ENCODE assay signal across 13 cellular contexts in the genomic region with DNA sequence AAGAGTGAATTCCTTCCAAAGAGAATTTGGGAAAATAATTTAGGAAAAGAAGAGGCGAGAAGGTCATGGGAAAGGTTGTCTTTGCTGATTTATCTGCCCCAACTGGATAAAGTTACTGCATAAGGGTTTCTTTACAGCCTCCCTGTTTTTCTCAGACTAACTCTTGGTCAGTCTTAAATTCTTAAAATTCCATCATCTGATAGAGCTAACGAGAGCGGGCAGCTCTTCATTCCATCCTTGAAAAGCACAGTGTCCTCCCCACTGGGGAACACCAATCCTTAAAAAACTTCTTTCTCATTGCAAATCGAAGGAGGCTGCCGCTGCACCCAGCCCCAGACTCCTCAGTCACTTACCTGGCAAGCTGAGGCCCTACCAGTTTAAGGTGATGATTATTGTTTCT.
DNase-seq lines count a peak whose midpoint lies in the region; ATAC-seq and TF ChIP-seq lines count a peak whose summit lies in the region.
"Had no signal": no experiment of that assay in that cellular context is flagged by ENCODE, and none has a peak within 500 bp of the region (broad histone marks: within the 10 kb centered on the region; RNA-seq: fewer than 3 reads in every experiment).

No MANE protein-coding gene starts in this region.

- H3K4me1 ChIP-seq in sigmoid colon (peaks cover 0 to 76% (median 62%) of the 10 kb centered on the region in 4 donors), BE2C (peaks cover 26% of the 10 kb centered on the region)

- H3K36me3 Mint-ChIP-seq in WTC11: peaks cover 24% of the 10 kb centered on the region
- H3K36me3 Mint-ChIP-seq in glutamatergic neuron (ENCODE audit: unreplicated experiment): peaks cover 19% of the 10 kb centered on the region
- H3K36me3 Mint-ChIP-seq in activated T-helper 17 cell treated with anti-CD3 and anti-CD28 coated beads, Interleukin-2, amount 50 U/mL, for 72 hours (ENCODE audit: low read depth): peaks cover 29% of the 10 kb centered on the region

- ATAC-seq in WTC11: peak; percentile 49
- no peak for ATAC-seq in activated T-helper 17 cell treated with anti-CD3 and anti-CD28 coated beads, Interleukin-2, amount 50 U/mL, for 72 hours (replicated peaks)

- TF ChIP-seq POLR2A in sigmoid colon (IDR thresholded peaks at IDR 0.05): no peak

- H3K27ac Mint-ChIP-seq in WTC11 (peak overlapping the region; percentile 89), glutamatergic neuron (ENCODE audit: unreplicated experiment) (peak overlapping the region; percentile 54)
- H3K27ac Mint-ChIP-seq in activated T-helper 17 cell treated with anti-CD3 and anti-CD28 coated beads, Interleukin-2, amount 50 U/mL, for 72 hours: no peak overlapping the region
- H3K27ac Mint-ChIP-seq: activated naive CD8-positive, alpha-beta T cell treated with anti-CD3 and anti-CD28 coated beads, Interleukin-2, amount 10 ng/mL, durations not matched to agents 7 days and 5 days; CD8-positive, alpha-beta memory T cell had no signal

- H3K4me1 Mint-ChIP-seq in WTC11 (peaks cover 41% of the 10 kb centered on the region), glutamatergic neuron (ENCODE audit: low read depth, unreplicated experiment) (peaks cover 48% of the 10 kb centered on the region)
- H3K4me1 Mint-ChIP-seq in activated T-helper 17 cell treated with anti-CD3 and anti-CD28 coated beads, Interleukin-2, amount 50 U/mL, for 72 hours: peaks cover 19% of the 10 kb centered on the region

- WGBS in sigmoid colon, 2 donors: 85 to 90% methylated on average over 5 of the region's 5 CpGs

- TF ChIP-seq CTCF in WTC11 (IDR thresholded peaks at IDR 0.05) (no peak), glutamatergic neuron (IDR thresholded peaks at IDR 0.05; ENCODE audit: partially characterized antibody, unreplicated experiment) (no peak), sigmoid colon (IDR thresholded peaks at IDR 0.05) (no peak), BE2C (IDR thresholded peaks at IDR 0.05; ENCODE audit: low read depth, low read length) (no peak)

- no peak for TF ChIP-seq EP300 in sigmoid colon (IDR thresholded peaks at IDR 0.05)

- H3K27me3 Mint-ChIP-seq in WTC11 (ENCODE audit: low read depth) (no peaks in the 10 kb centered on the region), glutamatergic neuron (ENCODE audit: unreplicated experiment) (peaks cover 16% of the 10 kb centered on the region)
- peaks cover 4% of the 10 kb centered on the region for H3K27me3 Mint-ChIP-seq in activated T-helper 17 cell treated with anti-CD3 and anti-CD28 coated beads, Interleukin-2, amount 50 U/mL, for 72 hours
- H3K27me3 Mint-ChIP-seq: activated naive CD8-positive, alpha-beta T cell treated with anti-CD3 and anti-CD28 coated beads, Interleukin-2, amount 10 ng/mL, durations not matched to agents 7 days and 5 days had no signal

- peak overlapping the region in 3 of 4 donors; percentile 32 to 84 (median 76) for H3K27ac ChIP-seq in sigmoid colon
- H3K27ac ChIP-seq: SJCRH30 had no signal

- H3K36me3 ChIP-seq in sigmoid colon (no peaks in the 10 kb centered on the region), BE2C (peaks cover 66% of the 10 kb centered on the region)

- H3K27me3 ChIP-seq in sigmoid colon (no peaks in the 10 kb centered on the region), BE2C (no peaks in the 10 kb centered on the region)
- H3K27me3 ChIP-seq: SJCRH30 had no signal

- H3K4me3 ChIP-seq in sigmoid colon: no peak overlapping the region
- H3K4me3 ChIP-seq in BE2C (ENCODE audit: low read depth, low read length): no peak overlapping the region
- H3K4me3 ChIP-seq: SJCRH30 had no signal

- peak; percentile 64 for DNase-seq in EL
- no peak for DNase-seq in WTC11 (ENCODE audit: low spot score)
- DNase-seq in glutamatergic neuron: no peak
- no peak for DNase-seq in sigmoid colon
- no peak for DNase-seq in NCI-H748 (lab: John Stamatoyannopoulos, UW; ENCODE audit: unreplicated experiment)
- no peak for DNase-seq in foreskin melanocyte
- DNase-seq in BE2C: no peak
- DNase-seq: activated naive CD8-positive, alpha-beta T cell treated with anti-CD3 and anti-CD28 coated beads, Interleukin-2, amount 10 ng/mL, durations not matched to agents 7 days and 5 days; CD8-positive, alpha-beta memory T cell; effector CD4-positive, alpha-beta T cell; NCI-H1436 treated with DMSO at 0.1 percent for 48 hours; SJCRH30 had no signal

- H3K9me3 Mint-ChIP-seq in WTC11 (no peaks in the 10 kb centered on the region), glutamatergic neuron (ENCODE audit: unreplicated experiment) (peaks cover 13% of the 10 kb centered on the region)
- no peaks in the 10 kb centered on the region for H3K9me3 Mint-ChIP-seq in activated T-helper 17 cell treated with anti-CD3 and anti-CD28 coated beads, Interleukin-2, amount 50 U/mL, for 72 hours
- H3K9me3 Mint-ChIP-seq: activated naive CD8-positive, alpha-beta T cell treated with anti-CD3 and anti-CD28 coated beads, Interleukin-2, amount 10 ng/mL, durations not matched to agents 7 days and 5 days had no signal

- H3K9me3 ChIP-seq in sigmoid colon: no peaks in the 10 kb centered on the region
- H3K9me3 ChIP-seq in BE2C: no peaks in the 10 kb centered on the region
- H3K9me3 ChIP-seq: SJCRH30 had no signal

- intact Hi-C loops in sigmoid colon (cut with DNase I): no loop called here

- POLR2A ChIA-PET in WTC11 (lab: Charles Lee): interaction anchor here (0.6 kb wide), 1 partner anchor 594 kb away, joined by 4 read pairs; no protein-coding TSS in a partner anchor

- CTCF ChIA-PET in WTC11 (lab: Charles Lee): interaction anchor here (0.6 to 1.6 kb wide), 4 partner anchors 19 to 377 kb away, joined by 3 to 10 read pairs (median 3); no protein-coding TSS in a partner anchor

- H3K4me3 Mint-ChIP-seq in WTC11 (no peak overlapping the region), glutamatergic neuron (ENCODE audit: unreplicated experiment) (no peak overlapping the region)
- no peak overlapping the region for H3K4me3 Mint-ChIP-seq in activated T-helper 17 cell treated with anti-CD3 and anti-CD28 coated beads, Interleukin-2, amount 50 U/mL, for 72 hours
- H3K4me3 Mint-ChIP-seq: activated naive CD8-positive, alpha-beta T cell treated with anti-CD3 and anti-CD28 coated beads, Interleukin-2, amount 10 ng/mL, durations not matched to agents 7 days and 5 days; CD8-positive, alpha-beta memory T cell had no signal

TF ChIP-seq in WTC11, 78 proteins besides CTCF, POLR2A, EP300 and RAD21:
- TF ChIP-seq, protein P1, sequence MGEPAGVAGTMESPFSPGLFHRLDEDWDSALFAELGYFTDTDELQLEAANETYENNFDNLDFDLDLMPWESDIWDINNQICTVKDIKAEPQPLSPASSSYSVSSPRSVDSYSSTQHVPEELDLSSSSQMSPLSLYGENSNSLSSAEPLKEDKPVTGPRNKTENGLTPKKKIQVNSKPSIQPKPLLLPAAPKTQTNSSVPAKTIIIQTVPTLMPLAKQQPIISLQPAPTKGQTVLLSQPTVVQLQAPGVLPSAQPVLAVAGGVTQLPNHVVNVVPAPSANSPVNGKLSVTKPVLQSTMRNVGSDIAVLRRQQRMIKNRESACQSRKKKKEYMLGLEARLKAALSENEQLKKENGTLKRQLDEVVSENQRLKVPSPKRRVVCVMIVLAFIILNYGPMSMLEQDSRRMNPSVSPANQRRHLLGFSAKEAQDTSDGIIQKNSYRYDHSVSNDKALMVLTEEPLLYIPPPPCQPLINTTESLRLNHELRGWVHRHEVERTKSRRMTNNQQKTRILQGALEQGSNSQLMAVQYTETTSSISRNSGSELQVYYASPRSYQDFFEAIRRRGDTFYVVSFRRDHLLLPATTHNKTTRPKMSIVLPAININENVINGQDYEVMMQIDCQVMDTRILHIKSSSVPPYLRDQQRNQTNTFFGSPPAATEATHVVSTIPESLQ (CRISPR knock-in tag; IDR thresholded peaks at IDR 0.05): no peak
- TF ChIP-seq ZBTB21 (CRISPR knock-in tag; IDR thresholded peaks at IDR 0.05; ENCODE audit: borderline replicate concordance): no peak
